Comparison of ENCODE assay signal across 2 cellular contexts in the genomic region with DNA sequence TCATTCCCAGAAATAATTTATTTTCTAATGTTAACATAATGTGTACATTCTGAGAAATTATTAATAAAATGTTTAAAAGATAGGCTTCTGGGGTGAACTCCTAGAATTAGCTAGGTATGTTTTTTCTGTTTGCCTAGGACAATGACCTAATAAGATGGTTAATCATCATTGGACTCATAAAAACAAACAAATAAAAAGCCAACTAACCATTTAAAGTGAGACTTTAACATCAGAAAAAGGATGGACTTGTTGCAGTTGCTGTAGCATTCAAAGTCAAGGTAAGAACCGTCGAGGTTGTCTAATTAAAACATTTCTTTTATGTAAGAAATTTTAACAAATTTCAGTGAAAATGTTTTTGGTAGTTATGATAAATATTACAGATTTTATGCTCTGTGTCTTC.
TF ChIP-seq lines count a peak whose summit lies in the region.

A gene with protein sequence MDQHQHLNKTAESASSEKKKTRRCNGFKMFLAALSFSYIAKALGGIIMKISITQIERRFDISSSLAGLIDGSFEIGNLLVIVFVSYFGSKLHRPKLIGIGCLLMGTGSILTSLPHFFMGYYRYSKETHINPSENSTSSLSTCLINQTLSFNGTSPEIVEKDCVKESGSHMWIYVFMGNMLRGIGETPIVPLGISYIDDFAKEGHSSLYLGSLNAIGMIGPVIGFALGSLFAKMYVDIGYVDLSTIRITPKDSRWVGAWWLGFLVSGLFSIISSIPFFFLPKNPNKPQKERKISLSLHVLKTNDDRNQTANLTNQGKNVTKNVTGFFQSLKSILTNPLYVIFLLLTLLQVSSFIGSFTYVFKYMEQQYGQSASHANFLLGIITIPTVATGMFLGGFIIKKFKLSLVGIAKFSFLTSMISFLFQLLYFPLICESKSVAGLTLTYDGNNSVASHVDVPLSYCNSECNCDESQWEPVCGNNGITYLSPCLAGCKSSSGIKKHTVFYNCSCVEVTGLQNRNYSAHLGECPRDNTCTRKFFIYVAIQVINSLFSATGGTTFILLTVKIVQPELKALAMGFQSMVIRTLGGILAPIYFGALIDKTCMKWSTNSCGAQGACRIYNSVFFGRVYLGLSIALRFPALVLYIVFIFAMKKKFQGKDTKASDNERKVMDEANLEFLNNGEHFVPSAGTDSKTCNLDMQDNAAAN (plus strand): TSS at position 219 of the 400 bp plus-strand sequence. CDS start 5,034 bp downstream, outside the sequence.

TF ChIP-seq in liver, 16 proteins besides CTCF, POLR2A, EP300 and RAD21:
- peak in 1 of 2 donors; percentile 7 for TF ChIP-seq HNF4A (conservative IDR thresholded peaks at IDR 0.05)
- TF ChIP-seq TAF1 (conservative IDR thresholded peaks at IDR 0.05): peak; percentile 64
- TF ChIP-seq RXRA (IDR thresholded peaks at IDR 0.05): peak in 1 of 2 donors; percentile 16
- TF ChIP-seq HNF4G (IDR thresholded peaks at IDR 0.05): no peak
- TF ChIP-seq FOXA1 (IDR thresholded peaks at IDR 0.05): no peak

TF ChIP-seq in HepG2, 621 proteins besides CTCF, POLR2A, EP300 and RAD21:
- TF ChIP-seq, protein P1, sequence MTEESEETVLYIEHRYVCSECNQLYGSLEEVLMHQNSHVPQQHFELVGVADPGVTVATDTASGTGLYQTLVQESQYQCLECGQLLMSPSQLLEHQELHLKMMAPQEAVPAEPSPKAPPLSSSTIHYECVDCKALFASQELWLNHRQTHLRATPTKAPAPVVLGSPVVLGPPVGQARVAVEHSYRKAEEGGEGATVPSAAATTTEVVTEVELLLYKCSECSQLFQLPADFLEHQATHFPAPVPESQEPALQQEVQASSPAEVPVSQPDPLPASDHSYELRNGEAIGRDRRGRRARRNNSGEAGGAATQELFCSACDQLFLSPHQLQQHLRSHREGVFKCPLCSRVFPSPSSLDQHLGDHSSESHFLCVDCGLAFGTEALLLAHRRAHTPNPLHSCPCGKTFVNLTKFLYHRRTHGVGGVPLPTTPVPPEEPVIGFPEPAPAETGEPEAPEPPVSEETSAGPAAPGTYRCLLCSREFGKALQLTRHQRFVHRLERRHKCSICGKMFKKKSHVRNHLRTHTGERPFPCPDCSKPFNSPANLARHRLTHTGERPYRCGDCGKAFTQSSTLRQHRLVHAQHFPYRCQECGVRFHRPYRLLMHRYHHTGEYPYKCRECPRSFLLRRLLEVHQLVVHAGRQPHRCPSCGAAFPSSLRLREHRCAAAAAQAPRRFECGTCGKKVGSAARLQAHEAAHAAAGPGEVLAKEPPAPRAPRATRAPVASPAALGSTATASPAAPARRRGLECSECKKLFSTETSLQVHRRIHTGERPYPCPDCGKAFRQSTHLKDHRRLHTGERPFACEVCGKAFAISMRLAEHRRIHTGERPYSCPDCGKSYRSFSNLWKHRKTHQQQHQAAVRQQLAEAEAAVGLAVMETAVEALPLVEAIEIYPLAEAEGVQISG (CRISPR knock-in tag; IDR thresholded peaks at IDR 0.05): no peak
- TF ChIP-seq, protein P2, sequence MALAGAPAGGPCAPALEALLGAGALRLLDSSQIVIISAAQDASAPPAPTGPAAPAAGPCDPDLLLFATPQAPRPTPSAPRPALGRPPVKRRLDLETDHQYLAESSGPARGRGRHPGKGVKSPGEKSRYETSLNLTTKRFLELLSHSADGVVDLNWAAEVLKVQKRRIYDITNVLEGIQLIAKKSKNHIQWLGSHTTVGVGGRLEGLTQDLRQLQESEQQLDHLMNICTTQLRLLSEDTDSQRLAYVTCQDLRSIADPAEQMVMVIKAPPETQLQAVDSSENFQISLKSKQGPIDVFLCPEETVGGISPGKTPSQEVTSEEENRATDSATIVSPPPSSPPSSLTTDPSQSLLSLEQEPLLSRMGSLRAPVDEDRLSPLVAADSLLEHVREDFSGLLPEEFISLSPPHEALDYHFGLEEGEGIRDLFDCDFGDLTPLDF (CRISPR knock-in tag; IDR thresholded peaks at IDR 0.05): no peak
- no peak for TF ChIP-seq TBL1XR1 (IDR thresholded peaks at IDR 0.05; ENCODE audit: borderline replicate concordance, low read length, partially characterized antibody)
- TF ChIP-seq KMT2A (CRISPR knock-in tag; IDR thresholded peaks at IDR 0.05): no peak
- TF ChIP-seq, protein P3, sequence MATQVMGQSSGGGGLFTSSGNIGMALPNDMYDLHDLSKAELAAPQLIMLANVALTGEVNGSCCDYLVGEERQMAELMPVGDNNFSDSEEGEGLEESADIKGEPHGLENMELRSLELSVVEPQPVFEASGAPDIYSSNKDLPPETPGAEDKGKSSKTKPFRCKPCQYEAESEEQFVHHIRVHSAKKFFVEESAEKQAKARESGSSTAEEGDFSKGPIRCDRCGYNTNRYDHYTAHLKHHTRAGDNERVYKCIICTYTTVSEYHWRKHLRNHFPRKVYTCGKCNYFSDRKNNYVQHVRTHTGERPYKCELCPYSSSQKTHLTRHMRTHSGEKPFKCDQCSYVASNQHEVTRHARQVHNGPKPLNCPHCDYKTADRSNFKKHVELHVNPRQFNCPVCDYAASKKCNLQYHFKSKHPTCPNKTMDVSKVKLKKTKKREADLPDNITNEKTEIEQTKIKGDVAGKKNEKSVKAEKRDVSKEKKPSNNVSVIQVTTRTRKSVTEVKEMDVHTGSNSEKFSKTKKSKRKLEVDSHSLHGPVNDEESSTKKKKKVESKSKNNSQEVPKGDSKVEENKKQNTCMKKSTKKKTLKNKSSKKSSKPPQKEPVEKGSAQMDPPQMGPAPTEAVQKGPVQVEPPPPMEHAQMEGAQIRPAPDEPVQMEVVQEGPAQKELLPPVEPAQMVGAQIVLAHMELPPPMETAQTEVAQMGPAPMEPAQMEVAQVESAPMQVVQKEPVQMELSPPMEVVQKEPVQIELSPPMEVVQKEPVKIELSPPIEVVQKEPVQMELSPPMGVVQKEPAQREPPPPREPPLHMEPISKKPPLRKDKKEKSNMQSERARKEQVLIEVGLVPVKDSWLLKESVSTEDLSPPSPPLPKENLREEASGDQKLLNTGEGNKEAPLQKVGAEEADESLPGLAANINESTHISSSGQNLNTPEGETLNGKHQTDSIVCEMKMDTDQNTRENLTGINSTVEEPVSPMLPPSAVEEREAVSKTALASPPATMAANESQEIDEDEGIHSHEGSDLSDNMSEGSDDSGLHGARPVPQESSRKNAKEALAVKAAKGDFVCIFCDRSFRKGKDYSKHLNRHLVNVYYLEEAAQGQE (IDR thresholded peaks at IDR 0.05; ENCODE audit: borderline replicate concordance in 1 of 2, low read depth in 1 of 2, low read length in 2 of 2): no peak
- no peak for TF ChIP-seq ZNF383 (CRISPR knock-in tag; IDR thresholded peaks at IDR 0.05; ENCODE audit: borderline replicate concordance)
- no peak for TF ChIP-seq MLLT10 (CRISPR knock-in tag; IDR thresholded peaks at IDR 0.05)
- TF ChIP-seq TGIF2 (CRISPR knock-in tag; IDR thresholded peaks at IDR 0.05): no peak
- no peak for TF ChIP-seq PCBP2 (optimal IDR thresholded peaks at IDR 0.05; ENCODE audit: low read depth, low read length, poor library complexity, severe bottlenecking)
- no peak for TF ChIP-seq MTA3 (CRISPR knock-in tag; IDR thresholded peaks at IDR 0.05)
- no peak for TF ChIP-seq PAWR (CRISPR knock-in tag; IDR thresholded peaks at IDR 0.05; ENCODE audit: borderline replicate concordance)
- TF ChIP-seq ZNF180 (CRISPR knock-in tag; IDR thresholded peaks at IDR 0.05; ENCODE audit: borderline replicate concordance, low read depth): no peak
- no peak for TF ChIP-seq NAIF1 (CRISPR knock-in tag; IDR thresholded peaks at IDR 0.05; ENCODE audit: borderline replicate concordance)
TF ChIP-seq in HepG2: peak in this region for 0.
